Comparison of ENCODE assay signal across 20 cellular contexts in genomic region chr10:120727001-120727400, GRCh38.
"Had no signal": no experiment of that assay in that cellular context is flagged by ENCODE, and none has a peak within 500 bp of the region (broad histone marks: within the 10 kb centered on the region; RNA-seq: fewer than 3 reads in every experiment).

No MANE protein-coding gene starts in this region.

- H3K36me3 Mint-ChIP-seq: naive B cell; stimulated activated effector memory CD8-positive, alpha-beta T cell treated with anti-CD3 and anti-CD28 coated beads, Interleukin-12 subunit alpha, Interleukin-12 subunit beta, amount 100 ng/mL, for 72 hours had no signal

- H3K27ac Mint-ChIP-seq: naive B cell; stimulated activated effector memory CD8-positive, alpha-beta T cell treated with anti-CD3 and anti-CD28 coated beads, Interleukin-12 subunit alpha, Interleukin-12 subunit beta, amount 100 ng/mL, for 72 hours had no signal

- H3K4me3 ChIP-seq: esophagus squamous epithelium, hepatocyte, prostate gland, right lobe of liver, tibial artery, upper lobe of right lung, vagina had no signal

- H3K4me1 Mint-ChIP-seq: naive B cell; nephron; stimulated activated effector memory CD8-positive, alpha-beta T cell treated with anti-CD3 and anti-CD28 coated beads, Interleukin-12 subunit alpha, Interleukin-12 subunit beta, amount 100 ng/mL, for 72 hours had no signal

- H3K4me3 Mint-ChIP-seq: naive B cell; nephron; stimulated activated effector memory CD8-positive, alpha-beta T cell treated with anti-CD3 and anti-CD28 coated beads, Interleukin-12 subunit alpha, Interleukin-12 subunit beta, amount 100 ng/mL, for 72 hours had no signal

- DNase-seq: effector memory CD4-positive, alpha-beta T cell; esophagus squamous epithelium; foreskin melanocyte; head of caudate nucleus; left colon; mesendoderm; naive B cell; occipital lobe; retina; right lobe of liver; stimulated activated CD4-positive, alpha-beta T cell treated with anti-CD3 and anti-CD28 coated beads, Interleukin-4, amount 100 ng/mL, for 1 hour; stimulated activated CD8-positive, alpha-beta memory T cell treated with anti-CD3 and anti-CD28 coated beads, Interleukin-4, amount 100 ng/mL, for 48 hours; stimulated activated naive CD8-positive, alpha-beta T cell treated with anti-CD3 and anti-CD28 coated beads, Interleukin-15, Interleukin-2, amounts not matched to agents 100 U/mL and 50 U/mL, for 24 hours; tibial artery; upper lobe of right lung had no signal

- H3K9me3 Mint-ChIP-seq: nephron; stimulated activated effector memory CD8-positive, alpha-beta T cell treated with anti-CD3 and anti-CD28 coated beads, Interleukin-12 subunit alpha, Interleukin-12 subunit beta, amount 100 ng/mL, for 72 hours had no signal

- ATAC-seq: left colon; right lobe of liver; stimulated activated effector memory CD8-positive, alpha-beta T cell treated with anti-CD3 and anti-CD28 coated beads, Interleukin-12 subunit alpha, Interleukin-12 subunit beta, amount 100 ng/mL, for 72 hours; stimulated activated naive CD8-positive, alpha-beta T cell treated with anti-CD3 and anti-CD28 coated beads, Interleukin-15, Interleukin-2, amounts not matched to agents 100 U/mL and 50 U/mL, for 24 hours; upper lobe of right lung had no signal
